In the genomic region with DNA sequence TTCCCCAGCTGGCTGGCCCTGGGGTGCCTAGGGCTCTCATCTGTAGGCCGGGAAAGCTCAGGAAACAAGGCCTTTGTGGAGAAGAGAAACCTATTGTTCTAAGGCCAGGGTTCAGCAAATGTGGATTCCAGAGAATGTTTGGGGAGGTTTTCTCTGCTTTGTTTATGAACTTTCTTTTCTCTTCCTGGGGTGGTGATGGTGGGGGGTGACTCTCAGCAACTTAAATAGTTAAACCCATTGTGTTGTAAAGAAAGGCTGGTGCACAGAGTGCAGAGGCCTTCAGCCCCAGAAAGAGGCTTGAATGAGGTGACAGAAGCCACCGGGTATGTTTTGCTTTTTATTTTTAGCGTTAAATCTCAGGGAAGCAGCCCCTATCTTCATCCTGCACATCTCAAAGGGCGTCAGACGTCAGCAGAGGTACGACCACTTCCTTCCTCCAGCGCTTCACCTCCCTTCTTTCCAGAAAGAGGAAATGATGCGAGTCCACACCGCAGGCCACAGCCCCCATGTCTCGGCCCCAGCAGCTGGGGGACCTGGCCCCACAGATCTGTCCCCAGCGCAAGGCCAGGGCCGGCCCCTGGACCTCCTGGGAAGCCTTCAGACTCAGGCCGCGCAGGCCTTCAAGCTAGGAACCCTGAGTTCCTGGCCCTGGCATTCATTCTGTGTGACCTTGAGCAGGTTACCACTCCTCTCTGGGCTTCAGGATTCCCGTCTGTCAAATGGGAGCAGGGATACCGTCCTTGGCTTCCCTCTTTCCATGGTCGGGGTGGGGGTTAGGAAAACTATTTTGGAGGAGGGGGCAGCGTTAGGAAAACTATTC, we compare ENCODE assay signal across 8 cellular contexts. TPM values are rescaled to one million over a fixed set of nuclear protein-coding genes. Genes with fewer than 3 reads are reported as not detected.
DNase-seq lines count a peak whose midpoint lies in the region; ATAC-seq and TF ChIP-seq lines count a peak whose summit lies in the region.

No MANE protein-coding gene starts in this region.

- ATAC-seq in GM21786 (IDR thresholded peaks at IDR 0.05; ENCODE audit: unreplicated experiment), result peak; percentile 38
- ATAC-seq in HG03280 (IDR thresholded peaks at IDR 0.05; ENCODE audit: unreplicated experiment), result no peak

- DNase-seq in Peyer's patch (peak; percentile 55 to 93 (median 90)), activated gamma-delta T cell treated with Interleukin-2 at 50 U/mL for 16 hours (peak; percentile 78), NCI-H1436 (lab: John Stamatoyannopoulos, UW) (no peak), posterior vena cava (ENCODE audit: low spot score) (no peak)
- DNase-seq in stimulated activated CD4-positive, alpha-beta T cell treated with anti-CD3 and anti-CD28 coated beads, Interleukin-1b, Interleukin-23, amount 100 ng/mL, for 4 hours (ENCODE audit: low read depth in 2 of 2), result peak; percentile 31 to 40

- intact Hi-C loops in posterior vena cava (cut with DNase I), result no loop called here

- H3K4me3 ChIP-seq in Peyer's patch (peak overlapping the region; percentile 61 to 87 (median 78)), iPS-18c (ENCODE audit: insufficient read depth, low read depth, low read length) (peak overlapping the region; percentile 70)

- H3K36me3 ChIP-seq in Peyer's patch, result no peaks in the 10 kb centered on the region

- peaks cover 0 to 10% of the 10 kb centered on the region in 2 donors for H3K27me3 ChIP-seq in Peyer's patch

- H3K4me1 ChIP-seq in Peyer's patch, result peaks cover 0 to 24% (median 18%) of the 10 kb centered on the region in 4 donors

- TF ChIP-seq POLR2A in Peyer's patch (IDR thresholded peaks at IDR 0.05), result no peak

- no peaks in the 10 kb centered on the region for H3K9me3 ChIP-seq in Peyer's patch
- H3K9me3 ChIP-seq in iPS-18c (ENCODE audit: control insufficient read depth, insufficient read depth, low read length), result no peaks in the 10 kb centered on the region

- H3K27ac ChIP-seq in Peyer's patch, result peak overlapping the region; percentile 82 to 96 (median 88)

- no peak for TF ChIP-seq CTCF in Peyer's patch (IDR thresholded peaks at IDR 0.05)

RNA-seq across cellular contexts. Expression of a gene that starts 0.6 kb away (rescaled TPM):
- total RNA-seq in Peyer's patch (10 to 100 TPM in 1 of 4 donors, 1 to 10 TPM in 3; 3.2 to 41.3 (median 7.2) TPM), posterior vena cava (10 to 100 TPM in 1 of 2 donors, 1 to 10 TPM in 1; 8.5 to 11.7 TPM)

RNA-seq across cellular contexts. Expression of a gene that starts 56.6 kb away (rescaled TPM):
- 10 to 100 TPM in 2 of 4 donors, 1 to 10 TPM in 2; 5.1 to 32.2 (median 11.0) TPM for total RNA-seq in Peyer's patch
- 1 to 10 TPM; 5.1 to 5.8 TPM for total RNA-seq in posterior vena cava

Comparison
In these comparisons a context has a peak if more than half of its experiments do, and no peak if none do; other contexts are left out.
1. DNase-seq: peak in Peyer's patch (3 of 3), activated gamma-delta T cell treated with Interleukin-2 at 50 U/mL for 16 hours (single experiment) and stimulated activated CD4-positive, alpha-beta T cell treated with anti-CD3 and anti-CD28 coated beads, Interleukin-1b, Interleukin-23, amount 100 ng/mL, for 4 hours (2 of 2); none in NCI-H1436 (single experiment) and posterior vena cava (single experiment).